Comparison of ENCODE assay signal across 1 cellular context in the genomic region with DNA sequence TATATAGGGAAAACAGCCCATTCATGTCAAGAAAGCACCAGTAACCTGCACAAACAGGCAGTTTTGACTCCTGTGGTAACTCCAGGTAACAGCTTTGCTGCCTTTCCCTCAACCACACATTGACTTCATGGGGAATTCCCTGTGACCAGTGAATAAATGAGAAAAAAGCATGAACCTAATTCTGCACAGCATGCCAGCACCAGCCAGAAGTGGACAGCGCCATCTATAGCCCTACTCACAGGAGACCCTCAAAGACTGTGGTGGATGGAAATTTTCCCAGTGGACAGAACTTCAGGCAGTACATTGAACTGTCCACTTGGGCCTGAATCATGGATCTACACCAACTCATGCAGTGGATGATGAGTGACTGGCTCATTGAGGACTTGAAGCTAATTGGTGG.
TF ChIP-seq lines count a peak whose summit lies in the region.

No MANE protein-coding gene starts in this region.

TF ChIP-seq in GM12878, 131 proteins besides CTCF, POLR2A, EP300 and RAD21 (continued from another document):
- TF ChIP-seq, protein P1, sequence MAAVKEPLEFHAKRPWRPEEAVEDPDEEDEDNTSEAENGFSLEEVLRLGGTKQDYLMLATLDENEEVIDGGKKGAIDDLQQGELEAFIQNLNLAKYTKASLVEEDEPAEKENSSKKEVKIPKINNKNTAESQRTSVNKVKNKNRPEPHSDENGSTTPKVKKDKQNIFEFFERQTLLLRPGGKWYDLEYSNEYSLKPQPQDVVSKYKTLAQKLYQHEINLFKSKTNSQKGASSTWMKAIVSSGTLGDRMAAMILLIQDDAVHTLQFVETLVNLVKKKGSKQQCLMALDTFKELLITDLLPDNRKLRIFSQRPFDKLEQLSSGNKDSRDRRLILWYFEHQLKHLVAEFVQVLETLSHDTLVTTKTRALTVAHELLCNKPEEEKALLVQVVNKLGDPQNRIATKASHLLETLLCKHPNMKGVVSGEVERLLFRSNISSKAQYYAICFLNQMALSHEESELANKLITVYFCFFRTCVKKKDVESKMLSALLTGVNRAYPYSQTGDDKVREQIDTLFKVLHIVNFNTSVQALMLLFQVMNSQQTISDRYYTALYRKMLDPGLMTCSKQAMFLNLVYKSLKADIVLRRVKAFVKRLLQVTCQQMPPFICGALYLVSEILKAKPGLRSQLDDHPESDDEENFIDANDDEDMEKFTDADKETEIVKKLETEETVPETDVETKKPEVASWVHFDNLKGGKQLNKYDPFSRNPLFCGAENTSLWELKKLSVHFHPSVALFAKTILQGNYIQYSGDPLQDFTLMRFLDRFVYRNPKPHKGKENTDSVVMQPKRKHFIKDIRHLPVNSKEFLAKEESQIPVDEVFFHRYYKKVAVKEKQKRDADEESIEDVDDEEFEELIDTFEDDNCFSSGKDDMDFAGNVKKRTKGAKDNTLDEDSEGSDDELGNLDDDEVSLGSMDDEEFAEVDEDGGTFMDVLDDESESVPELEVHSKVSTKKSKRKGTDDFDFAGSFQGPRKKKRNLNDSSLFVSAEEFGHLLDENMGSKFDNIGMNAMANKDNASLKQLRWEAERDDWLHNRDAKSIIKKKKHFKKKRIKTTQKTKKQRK (IDR thresholded peaks at IDR 0.05; ENCODE audit: low read depth, low read length), result no peak
